Comparison of ENCODE assay signal across 16 cellular contexts in genomic region chr7:114109299-114109698, GRCh38.
DNase-seq lines count a peak whose midpoint lies in the region; ATAC-seq, FAIRE-seq and TF ChIP-seq lines count a peak whose summit lies in the region.
"Had no signal": no experiment of that assay in that cellular context is flagged by ENCODE, and none has a peak within 500 bp of the region (broad histone marks: within the 10 kb centered on the region; RNA-seq: fewer than 3 reads in every experiment).

No MANE protein-coding gene starts in this region.

- no peak overlapping the region for H2AK9ac ChIP-seq in IMR-90 (replicated peaks; ENCODE audit: low read depth, low read length, poor library complexity)

- TF ChIP-seq POLR2A in IMR-90 (IDR thresholded peaks at IDR 0.05; ENCODE audit: low read depth, low read length) = no peak

- FAIRE-seq in bronchial epithelial cell (lab: Jason Lieb, UNC) (no peak), frontal cortex (lab: Jason Lieb, UNC) (peak; percentile 51)

- no peak overlapping the region for H4K91ac ChIP-seq in IMR-90 (ENCODE audit: insufficient read depth, low read depth, low read length)

- dilution Hi-C loops in IMR-90 (cut with HindIII; ENCODE audit: low sequenced_read_pairs, unreplicated experiment) = no loop called here

- TF ChIP-seq RAD21 in IMR-90 (IDR thresholded peaks at IDR 0.05; ENCODE audit: low read length) = no peak

- H2BK5ac ChIP-seq in IMR-90 (ENCODE audit: low read depth, low read length, poor library complexity, severe bottlenecking) = no peak overlapping the region

- WGBS in IMR-90 (ENCODE audit: extremely low coverage in 2 of 2, insufficient read length in 1 of 2), 2 experiments = no CpG with 5 or more reads among the region's 1 CpG

- H3K23ac ChIP-seq in IMR-90 (ENCODE audit: low read depth, low read length) = no peak overlapping the region

- no peak overlapping the region for H4K5ac ChIP-seq in IMR-90 (ENCODE audit: low read depth, low read length)

- no peak overlapping the region for H3K4me2 ChIP-seq in IMR-90 (ENCODE audit: low read depth, low read length)
- H3K4me2 ChIP-seq: KMS-11, PC-9 had no signal

- H4K20me1 ChIP-seq in IMR-90 (ENCODE audit: insufficient read depth, low read length) = no peaks in the 10 kb centered on the region

- intact Hi-C loops in IMR-90 (cut with micrococcal nuclease) = no loop called here

- H2BK20ac ChIP-seq in IMR-90 (ENCODE audit: low read depth, low read length) = no peak overlapping the region

- POLR2A ChIA-PET in IMR-90 (lab: Charles Lee; ENCODE audit: unreplicated experiment) = no interaction called here

- no peaks in the 10 kb centered on the region for H3K4me1 ChIP-seq in IMR-90 (ENCODE audit: control insufficient read depth, insufficient read depth, low read length)

- H3K79me1 ChIP-seq in IMR-90 (ENCODE audit: low read depth in 1 of 2, low read length in 2 of 2) = no peaks in the 10 kb centered on the region

- no peaks in the 10 kb centered on the region for H3K27me3 ChIP-seq in IMR-90 (ENCODE audit: control insufficient read depth, insufficient read depth, low read length)
- no peaks in the 10 kb centered on the region for H3K27me3 ChIP-seq in bronchial epithelial cell (ENCODE audit: control insufficient read depth, insufficient read depth, low read length)
- H3K27me3 ChIP-seq: MG63 had no signal

- no peak overlapping the region for H3K4ac ChIP-seq in IMR-90 (ENCODE audit: low read depth, low read length)

- ATAC-seq in IMR-90 (ENCODE audit: low read depth) = no peak
- ATAC-seq in GM21723 (IDR thresholded peaks at IDR 0.05; ENCODE audit: unreplicated experiment) = no peak
- no peak for ATAC-seq in GM21526 (IDR thresholded peaks at IDR 0.05; ENCODE audit: low FRiP score, unreplicated experiment)

- H2AK5ac ChIP-seq in IMR-90 (ENCODE audit: low read depth, low read length) = no peak overlapping the region

- in situ Hi-C loops in IMR-90 (cut with MboI; ENCODE audit: low sequenced_read_pairs) = no loop called here

- H2AFZ ChIP-seq in IMR-90 (replicated peaks; ENCODE audit: low read length, poor library complexity) = no peak overlapping the region
- H2AFZ ChIP-seq: PC-9 had no signal

- no peak overlapping the region for H3K9ac ChIP-seq in IMR-90 (ENCODE audit: low read depth, low read length)
- H3K9ac ChIP-seq: KMS-11 had no signal

- no peaks in the 10 kb centered on the region for H3K9me1 ChIP-seq in IMR-90 (ENCODE audit: insufficient read depth, low read length)

- H3K36me3 ChIP-seq in IMR-90 (ENCODE audit: control insufficient read depth, insufficient read depth, low read length) (no peaks in the 10 kb centered on the region), bronchial epithelial cell (ENCODE audit: control insufficient read depth, insufficient read depth, low read length) (no peaks in the 10 kb centered on the region)
- H3K36me3 ChIP-seq: MG63 had no signal

- H3K9me3 ChIP-seq in IMR-90 (ENCODE audit: control insufficient read depth, insufficient read depth, low read length) = no peaks in the 10 kb centered on the region
- H3K9me3 ChIP-seq: MG63 had no signal

- H3K14ac ChIP-seq in IMR-90 (replicated peaks; ENCODE audit: low read depth, low read length) = no peak overlapping the region

- H3K4me3 ChIP-seq in AG10803 (ENCODE audit: low read length) = no peak overlapping the region
- no peak overlapping the region for H3K4me3 ChIP-seq in IMR-90 (ENCODE audit: insufficient read depth, low read depth, low read length)
- H3K4me3 ChIP-seq in bronchial epithelial cell (ENCODE audit: low read depth, low read length) = no peak overlapping the region
- H3K4me3 ChIP-seq: MG63, PC-9 had no signal

- H3K56ac ChIP-seq in IMR-90 (ENCODE audit: extremely low read depth, insufficient read depth, low read length) = no peak overlapping the region

- H4K8ac ChIP-seq in IMR-90 (ENCODE audit: low read depth in 2 of 2, low read length in 2 of 2) = no peak overlapping the region

- no peak overlapping the region for H3K27ac ChIP-seq in IMR-90 (ENCODE audit: insufficient read depth, low read length)
- H3K27ac ChIP-seq: KMS-11, PC-9 had no signal

- TF ChIP-seq CTCF in AG10803 (conservative IDR thresholded peaks at IDR 0.05; ENCODE audit: low read length) (no peak), IMR-90 (conservative IDR thresholded peaks at IDR 0.05; ENCODE audit: low read depth, low read length) (no peak), bronchial epithelial cell (IDR thresholded peaks at IDR 0.05; ENCODE audit: insufficient read depth, low read length, severe bottlenecking) (no peak)

- H2BK15ac ChIP-seq in IMR-90 (ENCODE audit: low read depth, low read length) = no peak overlapping the region

- no peak overlapping the region for H2BK120ac ChIP-seq in IMR-90 (ENCODE audit: low read depth, low read length)

- no TSS peak for BruUV-seq in IMR-90 (replicated peaks; lab: Mats Ljungman, UMichigan)

- H3K18ac ChIP-seq in IMR-90 (ENCODE audit: low read depth, low read length) = no peak overlapping the region

- CTCF ChIA-PET in IMR-90 (lab: Yijun Ruan, JAX) = no interaction called here

- DNase-seq in AG10803 (ENCODE audit: low read depth) = peak; percentile 35
- no peak for DNase-seq in IMR-90
- DNase-seq in bronchial epithelial cell (ENCODE audit: low read depth) = peak; percentile 62
- DNase-seq in frontal cortex (ENCODE audit: low spot score in 2 of 2) = no peak
- DNase-seq in A172 (ENCODE audit: low spot score) = no peak
- DNase-seq in cerebellum (ENCODE audit: low spot score) = no peak
- DNase-seq: Calu3; CD4-positive, alpha-beta memory T cell; MG63; NCI-H1417 treated with DMSO at 0.1 percent for 48 hours; NCI-H2029; NK-92 treated with Interleukin-12 subunit alpha and Interleukin-12 subunit beta, amount 100 ng/mL, for 24 hours had no signal

TF ChIP-seq in IMR-90, 13 proteins besides CTCF, POLR2A, EP300 and RAD21:
- TF ChIP-seq USF2 (IDR thresholded peaks at IDR 0.05; ENCODE audit: low read depth, low read length) (no peak), MAFK (IDR thresholded peaks at IDR 0.05; ENCODE audit: low read depth, low read length) (no peak), FOS (IDR thresholded peaks at IDR 0.05; ENCODE audit: low read depth, low read length) (peak; percentile 47; the same call in 1 of the 2 replicates), CHD1 (IDR thresholded peaks at IDR 0.05; ENCODE audit: low read depth, low read length) (no peak), MXI1 (IDR thresholded peaks at IDR 0.05; ENCODE audit: borderline replicate concordance, low read depth, low read length) (no peak), CEBPB (IDR thresholded peaks at IDR 0.05; ENCODE audit: low read depth, low read length) (peak; percentile 63; the same call in 1 of the 2 replicates), NFE2L2 (IDR thresholded peaks at IDR 0.05; ENCODE audit: low read depth, low read length) (no peak), BHLHE40 (IDR thresholded peaks at IDR 0.05; ENCODE audit: low read depth, low read length) (no peak), ELK1 (IDR thresholded peaks at IDR 0.05; ENCODE audit: borderline replicate concordance, low read depth, low read length) (no peak), SMC3 (IDR thresholded peaks at IDR 0.05; ENCODE audit: low read depth, low read length) (no peak), MAZ (IDR thresholded peaks at IDR 0.05; ENCODE audit: borderline replicate concordance, low read depth, low read length) (no peak), RFX5 (IDR thresholded peaks at IDR 0.05; ENCODE audit: low read depth, low read length) (no peak), RCOR1 (IDR thresholded peaks at IDR 0.05; ENCODE audit: insufficient replicate concordance, low read length) (no peak)

Comparison
In these comparisons a context has a peak if more than half of its experiments do, and no peak if none do; other contexts are left out.
1. DNase-seq: peak in AG10803 (single experiment) and bronchial epithelial cell (single experiment); none in IMR-90 (single experiment), frontal cortex (0 of 2), A172 (single experiment) and cerebellum (single experiment).